17 cellular contexts compared by ENCODE assay signal in the genomic region with DNA sequence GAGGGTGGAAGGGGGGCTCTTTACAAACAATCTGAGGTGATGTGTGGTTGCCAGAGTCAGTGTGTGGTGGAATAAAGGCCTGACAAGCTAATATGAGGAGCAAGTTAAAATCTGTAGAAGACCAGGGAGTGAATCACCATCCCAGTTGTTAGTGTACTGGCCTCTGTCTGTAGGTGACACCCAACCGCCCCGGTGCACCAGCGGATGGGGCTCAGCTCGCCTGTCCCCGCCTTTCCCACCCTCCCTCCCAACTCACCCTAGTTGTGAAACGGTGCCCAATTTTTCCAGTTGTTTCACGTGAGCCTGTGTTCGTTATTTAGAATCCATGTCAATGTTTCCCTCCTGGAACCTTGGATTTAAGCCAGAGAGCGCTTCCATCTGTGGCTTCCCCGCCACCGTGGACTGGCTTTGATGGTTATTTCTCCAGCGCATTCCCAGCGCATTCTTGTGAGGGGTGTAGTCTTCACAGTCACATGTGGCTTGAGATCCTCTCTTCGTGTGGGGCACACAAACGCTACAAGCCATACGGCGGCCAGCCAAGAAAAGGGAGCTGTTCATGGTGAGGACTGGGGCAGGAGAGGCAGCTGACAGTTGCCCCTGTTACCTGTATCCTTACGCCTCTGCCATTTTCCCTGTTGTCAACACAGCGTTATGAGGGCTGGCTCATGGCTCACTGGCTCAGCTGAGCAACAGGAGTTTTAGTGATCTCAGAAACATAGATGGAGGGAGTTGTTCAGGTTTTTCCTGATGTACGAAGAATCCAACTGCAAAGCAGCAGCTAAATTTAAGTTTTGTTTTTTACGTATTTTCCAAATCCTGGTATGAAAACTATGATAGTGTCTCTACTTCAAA.
A peak's percentile ranks its signal among the peaks of the same experiment; 100 is the strongest.
DNase-seq lines count a peak whose midpoint lies in the region; ATAC-seq and TF ChIP-seq lines count a peak whose summit lies in the region.
"Had no signal": no experiment of that assay in that cellular context is flagged by ENCODE, and none has a peak within 500 bp of the region (broad histone marks: within the 10 kb centered on the region; RNA-seq: fewer than 3 reads in every experiment).

No MANE protein-coding gene starts in this region.

- CTCF ChIA-PET in WTC11 (lab: Charles Lee) = interaction anchor here (0.9 to 1.3 kb wide), 2 partner anchors 8 to 77 kb away, joined by 3 to 5 read pairs; no protein-coding TSS in a partner anchor

- H3K36me3 Mint-ChIP-seq in WTC11 = no peaks in the 10 kb centered on the region
- H3K36me3 Mint-ChIP-seq: T-cell had no signal

- intact Hi-C loops in right cardiac atrium (cut with DNase I) = no loop called here

- no peak for TF ChIP-seq POLR2A in suprapubic skin (IDR thresholded peaks at IDR 0.05)

- H3F3A ChIP-seq in GM23248 (ENCODE audit: insufficient read depth) = no peaks in the 10 kb centered on the region

- peak overlapping the region; percentile 37 for H3K4me2 ChIP-seq in GM23248 (ENCODE audit: unreplicated experiment)
- H3K4me2 ChIP-seq: hepatocyte, PC-9 had no signal

- POLR2A ChIA-PET in WTC11 (lab: Charles Lee) = interaction anchor here (0.5 kb wide), 1 partner anchor 84 kb away, joined by 4 read pairs; no protein-coding TSS in a partner anchor

- H3K27me3 ChIP-seq in GM23248 (replicated peaks; ENCODE audit: insufficient read depth) (no peaks in the 10 kb centered on the region), right cardiac atrium (ENCODE audit: control insufficient read depth, insufficient read depth) (no peaks in the 10 kb centered on the region), suprapubic skin (no peaks in the 10 kb centered on the region)
- H3K27me3 ChIP-seq: hepatocyte had no signal

- TF ChIP-seq EP300 in suprapubic skin (IDR thresholded peaks at IDR 0.05) = no peak

- H3K27ac Mint-ChIP-seq in WTC11 = no peak overlapping the region; the same call in 1 of the 2 replicates
- H3K27ac Mint-ChIP-seq: T-cell had no signal

- H3K4me3 ChIP-seq in GM23248 (no peak overlapping the region), right cardiac atrium (ENCODE audit: low read length) (no peak overlapping the region), suprapubic skin (peak overlapping the region; percentile 9)
- H3K4me3 ChIP-seq: hepatocyte, PC-9 had no signal

- ATAC-seq in WTC11 = peak; percentile 25; the same call in 1 of the 2 replicates
- peak; percentile 34 to 37 for ATAC-seq in right cardiac atrium
- no peak for ATAC-seq in HG02981 (IDR thresholded peaks at IDR 0.05; ENCODE audit: unreplicated experiment)
- no peak for ATAC-seq in HG03469 (IDR thresholded peaks at IDR 0.05; ENCODE audit: unreplicated experiment)
- ATAC-seq: stimulated activated naive CD8-positive, alpha-beta T cell treated with anti-CD3 and anti-CD28 coated beads, Interleukin-15, Interleukin-2, amounts not matched to agents 100 U/mL and 50 U/mL, for 24 hours; T-cell had no signal

- H3K36me3 ChIP-seq in GM23248 (ENCODE audit: low read depth) = no peaks in the 10 kb centered on the region
- H3K36me3 ChIP-seq in suprapubic skin = no peaks in the 10 kb centered on the region

- DNase-seq in GM23248 = peak; percentile 70
- no peak for DNase-seq in WTC11 (ENCODE audit: low spot score)
- DNase-seq in right cardiac atrium = peak in 1 of 3 donors; percentile 69
- DNase-seq in suprapubic skin (ENCODE audit: low spot score in 2 of 2) = peak in 1 of 2 donors; percentile 80
- no peak for DNase-seq in NK-92 treated with Interleukin-12 subunit alpha and Interleukin-12 subunit beta, amount 100 ng/mL, for 24 hours (lab: John Stamatoyannopoulos, UW)
- DNase-seq: activated CD4-positive, alpha-beta T cell treated with anti-CD3 and anti-CD28 coated beads for 1 hour; activated T-cell treated with anti-CD3 and anti-CD28 coated beads, Interleukin-2, amount 50 U/mL, for 1 hour; erythroblast; MM.1S; NCI-H446; PC-9; stimulated activated naive CD8-positive, alpha-beta T cell treated with anti-CD3 and anti-CD28 coated beads, Interleukin-15, Interleukin-2, amounts not matched to agents 100 U/mL and 50 U/mL, for 24 hours; T-cell had no signal

- no peaks in the 10 kb centered on the region for H3K9me3 ChIP-seq in GM23248 (ENCODE audit: low read depth)
- no peaks in the 10 kb centered on the region for H3K9me3 ChIP-seq in right cardiac atrium (ENCODE audit: control insufficient read depth, low read length)
- no peaks in the 10 kb centered on the region for H3K9me3 ChIP-seq in suprapubic skin

- H3K9ac ChIP-seq in GM23248 = no peak overlapping the region

- H2AFZ ChIP-seq in GM23248 = peak overlapping the region; percentile 39; the same call in 1 of the 2 replicates
- H2AFZ ChIP-seq: hepatocyte, PC-9 had no signal

- H4K20me1 ChIP-seq in GM23248 (ENCODE audit: insufficient read depth) = no peaks in the 10 kb centered on the region

- H3K27ac ChIP-seq in GM23248 = no peak overlapping the region
- no peak overlapping the region for H3K27ac ChIP-seq in right cardiac atrium (ENCODE audit: low read length)
- peak overlapping the region; percentile 65 for H3K27ac ChIP-seq in suprapubic skin
- H3K27ac ChIP-seq: hepatocyte, PC-9 had no signal

- in situ Hi-C loops in GM23248 (cut with MboI) = no loop called here

- TF ChIP-seq CTCF in WTC11 (IDR thresholded peaks at IDR 0.05) = no peak
- no peak for TF ChIP-seq CTCF in suprapubic skin (IDR thresholded peaks at IDR 0.05)

- 26 to 29% methylated on average over 19 to 21 of the region's 21 CpGs for WGBS in GM23248 (ENCODE audit: low coverage in 1 of 2, low lambda C conversion rate in 2 of 2, missing lambda C conversion rate in 2 of 2), 2 experiments
- WGBS in right cardiac atrium = 50% methylated on average over 21 of the region's 21 CpGs
- WGBS in suprapubic skin = 52% methylated on average over 21 of the region's 21 CpGs

- H3K4me1 Mint-ChIP-seq in WTC11 = peaks cover 43% of the 10 kb centered on the region
- H3K4me1 Mint-ChIP-seq: neural crest cell had no signal

- H3K9me3 Mint-ChIP-seq in WTC11 = no peaks in the 10 kb centered on the region
- H3K9me3 Mint-ChIP-seq: neural crest cell, T-cell had no signal

- H3K4me1 ChIP-seq in GM23248 (ENCODE audit: insufficient read depth) = no peaks in the 10 kb centered on the region
- peaks cover 12% of the 10 kb centered on the region for H3K4me1 ChIP-seq in right cardiac atrium (ENCODE audit: control insufficient read depth, insufficient read depth, low read length)
- peaks cover 19% of the 10 kb centered on the region for H3K4me1 ChIP-seq in suprapubic skin

- no peaks in the 10 kb centered on the region for H3K79me2 ChIP-seq in GM23248 (ENCODE audit: insufficient read depth)

- H3K27me3 Mint-ChIP-seq in WTC11 (ENCODE audit: low read depth) = no peaks in the 10 kb centered on the region
- H3K27me3 Mint-ChIP-seq: T-cell had no signal

- no peaks in the 10 kb centered on the region for H3K9me2 ChIP-seq in GM23248 (ENCODE audit: insufficient read depth)

- H3K4me3 Mint-ChIP-seq in WTC11 = no peak overlapping the region
- H3K4me3 Mint-ChIP-seq: neural crest cell, T-cell had no signal

TF ChIP-seq in WTC11, 78 proteins besides CTCF, POLR2A, EP300 and RAD21 (continues in another document):
- TF ChIP-seq, protein P1, sequence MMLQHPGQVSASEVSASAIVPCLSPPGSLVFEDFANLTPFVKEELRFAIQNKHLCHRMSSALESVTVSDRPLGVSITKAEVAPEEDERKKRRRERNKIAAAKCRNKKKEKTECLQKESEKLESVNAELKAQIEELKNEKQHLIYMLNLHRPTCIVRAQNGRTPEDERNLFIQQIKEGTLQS (CRISPR knock-in tag; conservative IDR thresholded peaks at IDR 0.05) = no peak
- no peak for TF ChIP-seq NR2C2 (CRISPR knock-in tag; IDR thresholded peaks at IDR 0.05)
- TF ChIP-seq ELF4 (CRISPR knock-in tag; IDR thresholded peaks at IDR 0.05; ENCODE audit: low read depth) = no peak
- TF ChIP-seq SP1 (CRISPR knock-in tag; conservative IDR thresholded peaks at IDR 0.05) = no peak
- TF ChIP-seq, protein P2, sequence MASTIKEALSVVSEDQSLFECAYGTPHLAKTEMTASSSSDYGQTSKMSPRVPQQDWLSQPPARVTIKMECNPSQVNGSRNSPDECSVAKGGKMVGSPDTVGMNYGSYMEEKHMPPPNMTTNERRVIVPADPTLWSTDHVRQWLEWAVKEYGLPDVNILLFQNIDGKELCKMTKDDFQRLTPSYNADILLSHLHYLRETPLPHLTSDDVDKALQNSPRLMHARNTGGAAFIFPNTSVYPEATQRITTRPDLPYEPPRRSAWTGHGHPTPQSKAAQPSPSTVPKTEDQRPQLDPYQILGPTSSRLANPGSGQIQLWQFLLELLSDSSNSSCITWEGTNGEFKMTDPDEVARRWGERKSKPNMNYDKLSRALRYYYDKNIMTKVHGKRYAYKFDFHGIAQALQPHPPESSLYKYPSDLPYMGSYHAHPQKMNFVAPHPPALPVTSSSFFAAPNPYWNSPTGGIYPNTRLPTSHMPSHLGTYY (CRISPR knock-in tag; IDR thresholded peaks at IDR 0.05) = no peak
- TF ChIP-seq, protein P3, sequence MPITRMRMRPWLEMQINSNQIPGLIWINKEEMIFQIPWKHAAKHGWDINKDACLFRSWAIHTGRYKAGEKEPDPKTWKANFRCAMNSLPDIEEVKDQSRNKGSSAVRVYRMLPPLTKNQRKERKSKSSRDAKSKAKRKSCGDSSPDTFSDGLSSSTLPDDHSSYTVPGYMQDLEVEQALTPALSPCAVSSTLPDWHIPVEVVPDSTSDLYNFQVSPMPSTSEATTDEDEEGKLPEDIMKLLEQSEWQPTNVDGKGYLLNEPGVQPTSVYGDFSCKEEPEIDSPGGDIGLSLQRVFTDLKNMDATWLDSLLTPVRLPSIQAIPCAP (CRISPR knock-in tag; IDR thresholded peaks at IDR 0.05) = no peak
- TF ChIP-seq, protein P4, sequence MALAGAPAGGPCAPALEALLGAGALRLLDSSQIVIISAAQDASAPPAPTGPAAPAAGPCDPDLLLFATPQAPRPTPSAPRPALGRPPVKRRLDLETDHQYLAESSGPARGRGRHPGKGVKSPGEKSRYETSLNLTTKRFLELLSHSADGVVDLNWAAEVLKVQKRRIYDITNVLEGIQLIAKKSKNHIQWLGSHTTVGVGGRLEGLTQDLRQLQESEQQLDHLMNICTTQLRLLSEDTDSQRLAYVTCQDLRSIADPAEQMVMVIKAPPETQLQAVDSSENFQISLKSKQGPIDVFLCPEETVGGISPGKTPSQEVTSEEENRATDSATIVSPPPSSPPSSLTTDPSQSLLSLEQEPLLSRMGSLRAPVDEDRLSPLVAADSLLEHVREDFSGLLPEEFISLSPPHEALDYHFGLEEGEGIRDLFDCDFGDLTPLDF (CRISPR knock-in tag; IDR thresholded peaks at IDR 0.05) = no peak
- no peak for TF ChIP-seq ZBTB21 (CRISPR knock-in tag; IDR thresholded peaks at IDR 0.05; ENCODE audit: borderline replicate concordance)
- TF ChIP-seq NR1H2 (CRISPR knock-in tag; IDR thresholded peaks at IDR 0.05) = no peak
- no peak for TF ChIP-seq SOX15 (CRISPR knock-in tag; IDR thresholded peaks at IDR 0.05)

Comparison
In these comparisons a context has a peak if more than half of its experiments do, and no peak if none do; other contexts are left out.
1. ATAC-seq: peak in WTC11 (single experiment) and right cardiac atrium (2 of 2); none in HG02981 (single experiment) and HG03469 (single experiment).